Comparison of ENCODE assay signal across 9 cellular contexts in genomic region chr3:100104817-100105413, GRCh38. TPM values are rescaled to one million over a fixed set of nuclear protein-coding genes. Genes with fewer than 3 reads are reported as not detected.
A peak's percentile ranks its signal among the peaks of the same experiment; 100 is the strongest.
DNase-seq lines count a peak whose midpoint lies in the region; ATAC-seq, FAIRE-seq and TF ChIP-seq lines count a peak whose summit lies in the region.
"Had no signal": no experiment of that assay in that cellular context is flagged by ENCODE, and none has a peak within 500 bp of the region (broad histone marks: within the 10 kb centered on the region; RNA-seq: fewer than 3 reads in every experiment).

No MANE protein-coding gene starts in this region.

- CTCF ChIA-PET in GM10248 (lab: Yijun Ruan, JAX) = interaction anchor here (0.8 to 5.2 kb wide), 16 partner anchors 9 to 261 kb away, joined by 3 to 49 read pairs (median 4); partner anchors contain the start of gene TBC1D23

- FAIRE-seq in GM12892 (lab: Jason Lieb, UNC) (peak; percentile 62), astrocyte (lab: Jason Lieb, UNC) (no peak)

- no peak for TF ChIP-seq POLR2A in GM12892 (IDR thresholded peaks at IDR 0.05; ENCODE audit: low read depth, low read length)

- H2AFZ ChIP-seq in Loucy (ENCODE audit: low read length) = no peak overlapping the region
- no peak overlapping the region for H2AFZ ChIP-seq in astrocyte (ENCODE audit: low read depth, low read length)

- H3K27ac ChIP-seq in astrocyte (ENCODE audit: low read depth, low read length) = no peak overlapping the region
- H3K27ac ChIP-seq in psoas muscle = peak overlapping the region; percentile 90

- H3K9me2 ChIP-seq in Loucy (replicated peaks; ENCODE audit: low read depth, low read length) = no peaks in the 10 kb centered on the region

- intact Hi-C loops in psoas muscle (cut with DNase I) = loop anchor here in 1 of 2 donors (5.0 kb wide), 1 partner anchor 73 kb away; no protein-coding TSS in a partner anchor

- H3K4me2 ChIP-seq in Loucy (ENCODE audit: low read depth, low read length, poor library complexity, severe bottlenecking) (peak overlapping the region; percentile 1), astrocyte (ENCODE audit: low read length) (no peak overlapping the region)

- POLR2A ChIA-PET in GM10248 (lab: Yijun Ruan, JAX) = interaction anchor here (0.5 kb wide), 1 partner anchor 173 kb away, joined by 6 read pairs; no protein-coding TSS in a partner anchor

- H3K4me3 ChIP-seq in Loucy (ENCODE audit: low read length, poor library complexity, severe bottlenecking) = no peak overlapping the region
- no peak overlapping the region for H3K4me3 ChIP-seq in astrocyte (ENCODE audit: insufficient read depth, low read depth, low read length)
- H3K4me3 ChIP-seq in psoas muscle = peak overlapping the region; percentile 71
- H3K4me3 ChIP-seq: lung had no signal

- H3K27ac Mint-ChIP-seq in astrocyte (ENCODE audit: unreplicated experiment) = peak overlapping the region; percentile 82
- H3K27ac Mint-ChIP-seq: effector memory CD8-positive, alpha-beta T cell had no signal

- no peaks in the 10 kb centered on the region for H3K9me3 Mint-ChIP-seq in astrocyte (ENCODE audit: unreplicated experiment)
- H3K9me3 Mint-ChIP-seq: effector memory CD8-positive, alpha-beta T cell had no signal

- H3K36me3 ChIP-seq in Loucy (ENCODE audit: insufficient read depth, low read length) (no peaks in the 10 kb centered on the region), astrocyte (ENCODE audit: insufficient read depth, low read length) (no peaks in the 10 kb centered on the region), psoas muscle (ENCODE audit: insufficient read depth in 1 of 2, low read depth in 1 of 2) (no peaks in the 10 kb centered on the region)

- TF ChIP-seq CTCF in Loucy (conservative IDR thresholded peaks at IDR 0.05; ENCODE audit: low read length) (no peak), astrocyte (IDR thresholded peaks at IDR 0.05; ENCODE audit: insufficient read depth, low read depth, low read length) (no peak), psoas muscle (IDR thresholded peaks at IDR 0.05) (no peak), GM10248 (IDR thresholded peaks at IDR 0.05; ENCODE audit: control extremely low read depth, extremely low read depth, low read depth, missing control alignments) (no peak)

- no peaks in the 10 kb centered on the region for H3K79me2 ChIP-seq in Loucy (ENCODE audit: insufficient read depth, low read length)
- no peaks in the 10 kb centered on the region for H3K79me2 ChIP-seq in astrocyte (ENCODE audit: insufficient read depth, low read length)

- H3K9ac ChIP-seq in Loucy (ENCODE audit: low read depth, low read length, poor library complexity, severe bottlenecking) (peak overlapping the region; percentile 2), astrocyte (ENCODE audit: low read length) (no peak overlapping the region)

- ATAC-seq in psoas muscle (no peak), GM18498 (IDR thresholded peaks at IDR 0.05; ENCODE audit: unreplicated experiment) (no peak)
- ATAC-seq: effector memory CD8-positive, alpha-beta T cell had no signal

- H3K36me3 Mint-ChIP-seq in astrocyte (ENCODE audit: low read depth, unreplicated experiment) = no peaks in the 10 kb centered on the region

- peaks cover 47% of the 10 kb centered on the region for H3K4me1 Mint-ChIP-seq in astrocyte (ENCODE audit: low read depth, unreplicated experiment)

- no peaks in the 10 kb centered on the region for H3F3A ChIP-seq in Loucy (ENCODE audit: low read depth)

- peak overlapping the region; percentile 4 for H3K4me3 Mint-ChIP-seq in astrocyte (ENCODE audit: unreplicated experiment)
- H3K4me3 Mint-ChIP-seq: effector memory CD8-positive, alpha-beta T cell had no signal

- no peaks in the 10 kb centered on the region for H3K27me3 Mint-ChIP-seq in astrocyte (ENCODE audit: low read depth, unreplicated experiment)
- H3K27me3 Mint-ChIP-seq: effector memory CD8-positive, alpha-beta T cell had no signal

- peaks cover 23% of the 10 kb centered on the region for H3K4me1 ChIP-seq in Loucy (ENCODE audit: insufficient read depth, low read length, poor library complexity, severe bottlenecking)
- peaks cover 27% of the 10 kb centered on the region for H3K4me1 ChIP-seq in astrocyte (ENCODE audit: insufficient read depth, low read length)
- peaks cover 71% of the 10 kb centered on the region for H3K4me1 ChIP-seq in psoas muscle

- DNase-seq in GM12892 (ENCODE audit: insufficient read length) = no peak
- DNase-seq in astrocyte (ENCODE audit: low read depth) = no peak
- no peak for DNase-seq in psoas muscle
- no peak for DNase-seq in GM10248 (ENCODE audit: extremely low spot score)
- no peak for DNase-seq in NCI-H1930 (lab: John Stamatoyannopoulos, UW)
- DNase-seq: effector memory CD8-positive, alpha-beta T cell had no signal

- H4K20me1 ChIP-seq in Loucy (ENCODE audit: insufficient read depth, low read length, poor library complexity, severe bottlenecking) (no peaks in the 10 kb centered on the region), astrocyte (ENCODE audit: insufficient read depth, low read length) (no peaks in the 10 kb centered on the region)

- H3K27me3 ChIP-seq in Loucy (ENCODE audit: insufficient read depth, low read length, poor library complexity, severe bottlenecking) = no peaks in the 10 kb centered on the region
- H3K27me3 ChIP-seq in astrocyte (ENCODE audit: insufficient read depth, low read length) = no peaks in the 10 kb centered on the region
- H3K27me3 ChIP-seq in psoas muscle (ENCODE audit: insufficient read depth in 3 of 3, low read length in 2 of 3) = no peaks in the 10 kb centered on the region

- H3K9me3 ChIP-seq in Loucy (ENCODE audit: insufficient read depth, low read depth, low read length) = no peaks in the 10 kb centered on the region
- no peaks in the 10 kb centered on the region for H3K9me3 ChIP-seq in astrocyte (ENCODE audit: insufficient read depth, low read depth, low read length)
- no peaks in the 10 kb centered on the region for H3K9me3 ChIP-seq in psoas muscle

RNA-seq across cellular contexts. Expression of gene FILIP1L, which starts 9.4 kb away (rescaled TPM):
- 2.6 TPM for polyA plus RNA-seq in GM12892 (2012; ENCODE audit: missing spikeins)
- 209 and 230 TPM in 2 replicates for total RNA-seq in astrocyte
- 100 to 1,000 TPM in 3 of 4 donors, 10 to 100 TPM in 1; 78.5 to 274 (median 138) TPM for total RNA-seq in psoas muscle
- polyA plus RNA-seq in psoas muscle = 10 to 100 TPM in 2 of 3 donors, 1 to 10 TPM in 1; 9.2 to 28.0 (median 15.5) TPM
